Comparison of ENCODE assay signal across 1 cellular context in the genomic region with DNA sequence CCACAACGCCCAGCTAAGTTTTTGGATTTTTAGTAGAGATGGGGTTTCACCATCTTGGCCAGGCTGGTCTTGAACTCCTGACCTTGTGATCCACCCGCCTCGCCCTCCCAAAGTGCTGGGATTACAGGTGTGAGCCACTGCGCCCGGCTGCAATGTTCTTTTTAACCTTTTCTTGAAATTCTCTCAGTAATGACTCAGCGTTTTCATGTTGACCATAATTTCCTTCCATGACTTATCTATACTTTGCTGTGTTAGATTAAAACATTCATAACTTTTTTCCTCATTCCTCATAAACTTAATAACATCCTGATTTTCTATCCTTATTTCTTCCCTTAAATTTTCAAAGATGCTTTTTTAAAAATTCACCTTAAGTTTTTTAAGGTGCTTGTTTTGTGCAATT. TPM values are rescaled to one million over a fixed set of nuclear protein-coding genes. Genes with fewer than 3 reads are reported as not detected.
"Had no signal": no experiment of that assay in that cellular context is flagged by ENCODE, and none has a peak within 500 bp of the region (broad histone marks: within the 10 kb centered on the region; RNA-seq: fewer than 3 reads in every experiment).

No MANE protein-coding gene starts in this region.

RNA-seq across cellular contexts. Expression of a gene that starts 38.0 kb away (rescaled TPM):
- polyA plus RNA-seq: cardiac muscle cell had no signal
